8 cellular contexts compared by ENCODE assay signal in genomic region chr18:36298113-36298701, GRCh38. TPM values are rescaled to one million over a fixed set of nuclear protein-coding genes. Genes with fewer than 3 reads are reported as not detected.
A peak's percentile ranks its signal among the peaks of the same experiment; 100 is the strongest.
DNase-seq lines count a peak whose midpoint lies in the region; ATAC-seq, FAIRE-seq and TF ChIP-seq lines count a peak whose summit lies in the region.

No MANE protein-coding gene starts in this region.

- H3K9me3 ChIP-seq in adipocyte (ENCODE audit: control insufficient read depth, low read length) (no peaks in the 10 kb centered on the region), keratinocyte (ENCODE audit: control insufficient read depth, low read depth, low read length) (no peaks in the 10 kb centered on the region), testis (no peaks in the 10 kb centered on the region)

- TF ChIP-seq POLR2A in testis (IDR thresholded peaks at IDR 0.05): no peak

- no peak for FAIRE-seq in keratinocyte (lab: Jason Lieb, UNC)

- dilution Hi-C loops in keratinocyte (cut with MboI; ENCODE audit: extremely low pct_ligation_motif_present, low sequenced_read_pairs): no loop called here

- H3K36me3 ChIP-seq in adipocyte (ENCODE audit: control insufficient read depth, insufficient read depth, low read length, severe bottlenecking) (no peaks in the 10 kb centered on the region), keratinocyte (ENCODE audit: control insufficient read depth in 2 of 2, extremely low read depth in 1 of 2, insufficient read depth in 2 of 2, low read length in 2 of 2) (no peaks in the 10 kb centered on the region), testis (ENCODE audit: low read depth, missing control alignments) (no peaks in the 10 kb centered on the region)

- peak; percentile 29 for ATAC-seq in GM18502 (IDR thresholded peaks at IDR 0.05; ENCODE audit: poor library complexity, unreplicated experiment)
- peak; percentile 16 for ATAC-seq in HG03039 (IDR thresholded peaks at IDR 0.05; ENCODE audit: unreplicated experiment)
- no peak for ATAC-seq in HG03457 (IDR thresholded peaks at IDR 0.05; ENCODE audit: unreplicated experiment)

- H3K27ac ChIP-seq in keratinocyte (ENCODE audit: control insufficient read depth, insufficient read depth, low read length) (no peak overlapping the region), testis (no peak overlapping the region)

- H3K27me3 ChIP-seq in adipocyte (replicated peaks; ENCODE audit: control insufficient read depth, insufficient read depth, low read length): no peaks in the 10 kb centered on the region
- H3K27me3 ChIP-seq in keratinocyte (ENCODE audit: control insufficient read depth, extremely low read depth, insufficient read depth, low read length): no peaks in the 10 kb centered on the region
- H3K27me3 ChIP-seq in testis: no peaks in the 10 kb centered on the region

- DNase-seq in adipocyte (ENCODE audit: low read depth): peak; percentile 58
- no peak for DNase-seq in keratinocyte (ENCODE audit: low read depth, low spot score)
- no peak for DNase-seq in testis
- DNase-seq in NCI-H1694 treated with DMSO at 0.1 percent for 48 hours (lab: John Stamatoyannopoulos, UW): no peak
- DNase-seq in ureter (ENCODE audit: low spot score): no peak

- peak overlapping the region; percentile 48 for H2AFZ ChIP-seq in keratinocyte (ENCODE audit: control insufficient read depth, low read length)

- no peaks in the 10 kb centered on the region for H4K20me1 ChIP-seq in keratinocyte (ENCODE audit: control insufficient read depth, extremely low read depth, insufficient read depth, low read length)

- TF ChIP-seq CTCF in keratinocyte (optimal IDR thresholded peaks at IDR 0.05 in 1 of 3, IDR thresholded peaks at IDR 0.05 in 1 of 3, conservative IDR thresholded peaks at IDR 0.05 in 1 of 3; ENCODE audit: extremely low read depth in 1 of 3, insufficient read depth in 2 of 3, low read length in 3 of 3) (no peak), testis (IDR thresholded peaks at IDR 0.05) (no peak)

- H3K4me1 ChIP-seq in adipocyte (ENCODE audit: control insufficient read depth, insufficient read depth, low read length) (peaks cover 7% of the 10 kb centered on the region), keratinocyte (ENCODE audit: control insufficient read depth, extremely low read depth, insufficient read depth, low read length) (peaks cover 8% of the 10 kb centered on the region), testis (peaks cover 4% of the 10 kb centered on the region)

- H3K9ac ChIP-seq in adipocyte (ENCODE audit: low read length): peak overlapping the region; percentile 75
- H3K9ac ChIP-seq in keratinocyte (ENCODE audit: control insufficient read depth, extremely low read depth, insufficient read depth, low read length): peak overlapping the region; percentile 53

- intact Hi-C loops in testis (cut with DNase I; ENCODE audit: low total_unique reads): no loop called here

- WGBS in testis, 2 donors: 1 to 3% methylated on average over 6 to 57 of the region's 67 CpGs

- H3K4me3 ChIP-seq in adipocyte (ENCODE audit: low read length) (peak overlapping the region; percentile 81), keratinocyte (ENCODE audit: control insufficient read depth in 2 of 3, extremely low read depth in 1 of 3, insufficient read depth in 2 of 3, low read depth in 1 of 3, low read length in 3 of 3) (peak overlapping the region; percentile 53 to 80 (median 58)), testis (peak overlapping the region; percentile 63 to 77)

- no peaks in the 10 kb centered on the region for H3K9me1 ChIP-seq in keratinocyte (ENCODE audit: control insufficient read depth, extremely low read depth, insufficient read depth, low read length)

- H3K4me2 ChIP-seq in keratinocyte (ENCODE audit: control insufficient read depth, extremely low read depth, insufficient read depth, low read depth, low read length): peak overlapping the region; percentile 68

- H3K79me2 ChIP-seq in keratinocyte (ENCODE audit: control insufficient read depth, insufficient read depth, low read length): peaks cover 1% of the 10 kb centered on the region

RNA-seq across cellular contexts. Expression of gene FHOD3, which starts 0.7 kb away (rescaled TPM):
- 6.9 to 13.1 TPM (median 7.7 TPM) in 3 replicates for polyA plus RNA-seq in keratinocyte
- polyA plus RNA-seq in keratinocyte (2011; ENCODE audit: low read depth): 2.0 TPM
- 7.4 and 7.7 TPM in 2 replicates for polyA plus RNA-seq in keratinocyte (2011; cell fraction: cytosol; rRNA removed)
- 19.6 and 21.9 TPM in 2 replicates for polyA plus RNA-seq in keratinocyte (2011; cell fraction: nucleus; rRNA removed)
- polyA plus RNA-seq in keratinocyte (2012; ENCODE audit: low replicate concordance): 1.7 and 10.2 TPM in 2 replicates
- 6.4 to 13.6 TPM (median 8.6 TPM) in 3 replicates for polyA minus RNA-seq in keratinocyte
- polyA minus RNA-seq in keratinocyte (2011; cell fraction: cytosol; rRNA and poly(A)+ RNA removed): 4.6 TPM
- 12.5 and 22.2 TPM in 2 replicates for polyA minus RNA-seq in keratinocyte (2011; cell fraction: nucleus; rRNA and poly(A)+ RNA removed)
- 10 to 100 TPM; 37.3 to 46.8 TPM for total RNA-seq in testis
- 6.5 TPM for polyA plus RNA-seq in testis (ENCODE audit: insufficient read depth, low read depth, low replicate concordance)
- 25.7 TPM for total RNA-seq in ureter
